In genomic region chr15:99154271-99154670, GRCh38 we compare ENCODE assay signal across 2 cellular contexts.
A peak's percentile ranks its signal among the peaks of the same experiment; 100 is the strongest.
TF ChIP-seq lines count a peak whose summit lies in the region.

No MANE protein-coding gene starts in this region.

TF ChIP-seq in IMR-90, 13 proteins besides CTCF, POLR2A, EP300 and RAD21:
- no peak for TF ChIP-seq MAFK (IDR thresholded peaks at IDR 0.05; ENCODE audit: low read depth, low read length)
- TF ChIP-seq MXI1 (IDR thresholded peaks at IDR 0.05; ENCODE audit: borderline replicate concordance, low read depth, low read length) = no peak
- no peak for TF ChIP-seq RFX5 (IDR thresholded peaks at IDR 0.05; ENCODE audit: low read depth, low read length)
- TF ChIP-seq NFE2L2 (IDR thresholded peaks at IDR 0.05; ENCODE audit: low read depth, low read length) = no peak
- TF ChIP-seq BHLHE40 (IDR thresholded peaks at IDR 0.05; ENCODE audit: low read depth, low read length) = no peak
- no peak for TF ChIP-seq RCOR1 (IDR thresholded peaks at IDR 0.05; ENCODE audit: insufficient replicate concordance, low read length)

TF ChIP-seq in liver, 16 proteins besides CTCF, POLR2A, EP300 and RAD21:
- TF ChIP-seq JUND (IDR thresholded peaks at IDR 0.05) (peak in 1 of 2 donors; percentile 16), RXRA (IDR thresholded peaks at IDR 0.05) (peak in 1 of 2 donors; percentile 44), FOXA1 (IDR thresholded peaks at IDR 0.05) (no peak), HNF4A (conservative IDR thresholded peaks at IDR 0.05) (peak; percentile 72 to 85), TAF1 (conservative IDR thresholded peaks at IDR 0.05) (no peak), ATF3 (IDR thresholded peaks at IDR 0.05) (no peak), EGR1 (IDR thresholded peaks at IDR 0.05; ENCODE audit: low read depth in 2 of 2) (no peak), YY1 (IDR thresholded peaks at IDR 0.05) (no peak), MAX (IDR thresholded peaks at IDR 0.05) (peak; percentile 42), NR2F2 (IDR thresholded peaks at IDR 0.05) (no peak), GABPA (IDR thresholded peaks at IDR 0.05 in 1 of 2, conservative IDR thresholded peaks at IDR 0.05 in 1 of 2) (no peak), ZBTB33 (IDR thresholded peaks at IDR 0.05) (no peak), REST (IDR thresholded peaks at IDR 0.05) (no peak), SP1 (IDR thresholded peaks at IDR 0.05) (no peak), FOXA2 (IDR thresholded peaks at IDR 0.05) (no peak), HNF4G (IDR thresholded peaks at IDR 0.05) (no peak)
